ENCODE assay signal across 27 cellular contexts in genomic region chr12:67918441-67918840, GRCh38.
DNase-seq lines count a peak whose midpoint lies in the region; ATAC-seq, FAIRE-seq and TF ChIP-seq lines count a peak whose summit lies in the region.
"Had no signal": no experiment of that assay in that cellular context is flagged by ENCODE, and none has a peak within 500 bp of the region (broad histone marks: within the 10 kb centered on the region; RNA-seq: fewer than 3 reads in every experiment).

No MANE protein-coding gene starts in this region.

- 4% methylated on average over 4 of the region's 4 CpGs for WGBS in K562 (ENCODE audit: insufficient coverage, low coverage, missing lambda C conversion rate)
- WGBS in mesenchymal stem cell: 94% methylated on average over 3 of the region's 4 CpGs
- WGBS in gastroesophageal sphincter (ENCODE audit: low coverage in 1 of 2), 2 donors: 81 to 98% methylated on average over 4 of the region's 4 CpGs
- WGBS in upper lobe of left lung, 2 donors: 81 to 90% methylated on average over 4 of the region's 4 CpGs

- ATAC-seq in K562 (no peak), gastroesophageal sphincter (no peak), upper lobe of left lung (ENCODE audit: low FRiP score in 2 of 2) (no peak)
- ATAC-seq: GM12878 had no signal

- no peak overlapping the region for H4K91ac ChIP-seq in mesenchymal stem cell (ENCODE audit: low read length)

- TF ChIP-seq EP300 in K562 (IDR thresholded peaks at IDR 0.05; ENCODE audit: low read length) (no peak), gastroesophageal sphincter (IDR thresholded peaks at IDR 0.05) (no peak), upper lobe of left lung (IDR thresholded peaks at IDR 0.05) (no peak)

- H3K4me1 ChIP-seq in PC-9 (replicated peaks; ENCODE audit: insufficient read depth) (peaks cover 43% of the 10 kb centered on the region), K562 (replicated peaks in 1 of 2; ENCODE audit: control insufficient read depth in 2 of 2, insufficient read depth in 2 of 2, low read length in 2 of 2) (no peaks in the 10 kb centered on the region), mesenchymal stem cell (ENCODE audit: control insufficient read depth, insufficient read depth, low read depth, low read length) (peaks cover 8% of the 10 kb centered on the region), gastroesophageal sphincter (no peaks in the 10 kb centered on the region), upper lobe of left lung (no peaks in the 10 kb centered on the region)
- H3K4me1 ChIP-seq: BE2C had no signal

- H2BK15ac ChIP-seq in mesenchymal stem cell (ENCODE audit: low read depth, poor library complexity, severe bottlenecking): no peak overlapping the region

- H3K27me3 ChIP-seq in PC-9 (ENCODE audit: insufficient read depth, low read depth): no peaks in the 10 kb centered on the region
- H3K27me3 ChIP-seq in K562 (ENCODE audit: control insufficient read depth in 2 of 2, insufficient read depth in 2 of 2, low read length in 2 of 2): peaks cover 0 to 5% of the 10 kb centered on the region in 2 experiments; a peak in 1 of 5 replicates
- no peaks in the 10 kb centered on the region for H3K27me3 ChIP-seq in mesenchymal stem cell (ENCODE audit: control insufficient read depth in 1 of 2, insufficient read depth in 1 of 2, low read length in 2 of 2)
- no peaks in the 10 kb centered on the region for H3K27me3 ChIP-seq in gastroesophageal sphincter
- H3K27me3 ChIP-seq in upper lobe of left lung: no peaks in the 10 kb centered on the region
- H3K27me3 ChIP-seq: BE2C, BLaER1 had no signal

- in situ Hi-C loops in K562 (cut with MboI): no loop called here

- H3K9ac ChIP-seq in K562 (ENCODE audit: insufficient read depth in 1 of 2, low read depth in 2 of 2, low read length in 2 of 2) (no peak overlapping the region), mesenchymal stem cell (ENCODE audit: low read length) (no peak overlapping the region)
- H3K9ac ChIP-seq: BLaER1 had no signal

- H3K27ac ChIP-seq in PC-9 (peak overlapping the region; percentile 46; the same call in 1 of the 2 replicates), K562 (ENCODE audit: extremely low read depth, low read depth, low read length) (no peak overlapping the region), mesenchymal stem cell (ENCODE audit: low read length, poor library complexity, severe bottlenecking) (no peak overlapping the region), gastroesophageal sphincter (no peak overlapping the region), upper lobe of left lung (no peak overlapping the region)
- H3K27ac ChIP-seq: BLaER1 had no signal

- H2AK5ac ChIP-seq in mesenchymal stem cell (ENCODE audit: low read length, severe bottlenecking): peak overlapping the region; percentile 19

- DNase-seq in OCI-M1 (lab: John Stamatoyannopoulos, UW) (peak; percentile 37), PC-9 (no peak), K562 (ENCODE audit: extremely low read depth in 1 of 4, low spot score in 3 of 4) (no peak), mesenchymal stem cell (no peak), upper lobe of left lung (no peak), amygdala (lab: John Stamatoyannopoulos, UW) (no peak)
- DNase-seq: 8988T; ACHN; BE2C; C1 segment of cervical spinal cord; CD4-positive, alpha-beta memory T cell; CD4-positive, CD25-positive, alpha-beta regulatory T cell; CD8-positive, alpha-beta memory T cell; COR-L47; DMS 273 treated with DMSO at 0.1 percent for 48 hours; DMS153; DMS53; DMS79; DND-41; EL; GDM1 had no signal

- H3K79me1 ChIP-seq in mesenchymal stem cell (replicated peaks; ENCODE audit: low read length, poor library complexity, severe bottlenecking): no peaks in the 10 kb centered on the region

- H2BK12ac ChIP-seq in mesenchymal stem cell (ENCODE audit: low read length in 2 of 2): no peak overlapping the region

- H4K8ac ChIP-seq in mesenchymal stem cell (ENCODE audit: low read length): no peak overlapping the region

- no peak overlapping the region for H3K4ac ChIP-seq in mesenchymal stem cell (ENCODE audit: low read depth in 1 of 2, low read length in 2 of 2)

- TF ChIP-seq RAD21 in K562 (CRISPR knock-in tag; conservative IDR thresholded peaks at IDR 0.05 in 1 of 2, IDR thresholded peaks at IDR 0.05 in 1 of 2): no peak

- no peaks in the 10 kb centered on the region for H3K79me2 ChIP-seq in PC-9 (ENCODE audit: low read depth)
- H3K79me2 ChIP-seq in K562 (ENCODE audit: control insufficient read depth, insufficient read depth, low read length): no peaks in the 10 kb centered on the region

- peaks cover 12% of the 10 kb centered on the region; the same call in 1 of the 2 replicates for H3F3A ChIP-seq in PC-9 (ENCODE audit: insufficient read depth, low read depth)

- H3K14ac ChIP-seq in mesenchymal stem cell (ENCODE audit: low read length in 2 of 2): no peak overlapping the region

- POLR2A ChIA-PET in PC-9 (lab: Charles Lee; ENCODE audit: unreplicated experiment): no interaction called here
- POLR2A ChIA-PET in K562 (lab: Yijun Ruan, JAX): no interaction called here

- CTCF ChIA-PET in PC-9 (lab: Charles Lee): no interaction called here
- CTCF ChIA-PET in K562 (lab: Yijun Ruan, JAX; ENCODE audit: low intra/inter-chr PET ratio): no interaction called here

- H3K9me1 ChIP-seq in K562 (ENCODE audit: control insufficient read depth, insufficient read depth, low read length): no peaks in the 10 kb centered on the region

- no peaks in the 10 kb centered on the region for H3K9me2 ChIP-seq in PC-9 (ENCODE audit: insufficient read depth)

- H2AFZ ChIP-seq in PC-9 (no peak overlapping the region), K562 (ENCODE audit: low read depth, low read length) (no peak overlapping the region), mesenchymal stem cell (ENCODE audit: low read depth, low read length) (no peak overlapping the region)

- H4K20me1 ChIP-seq in PC-9 (ENCODE audit: insufficient read depth) (no peaks in the 10 kb centered on the region), K562 (replicated peaks; ENCODE audit: control insufficient read depth, insufficient read depth, low read length) (no peaks in the 10 kb centered on the region)
- H4K20me1 ChIP-seq: BLaER1 had no signal

- H3K36me3 ChIP-seq in PC-9 (ENCODE audit: low read depth): no peaks in the 10 kb centered on the region
- H3K36me3 ChIP-seq in K562 (ENCODE audit: control insufficient read depth, insufficient read depth, low read length): no peaks in the 10 kb centered on the region
- no peaks in the 10 kb centered on the region for H3K36me3 ChIP-seq in mesenchymal stem cell (ENCODE audit: control insufficient read depth in 1 of 2, insufficient read depth in 2 of 2, low read depth in 1 of 2, low read length in 2 of 2)
- H3K36me3 ChIP-seq in gastroesophageal sphincter: no peaks in the 10 kb centered on the region
- no peaks in the 10 kb centered on the region for H3K36me3 ChIP-seq in upper lobe of left lung
- H3K36me3 ChIP-seq: BE2C, BLaER1 had no signal

- no peak for FAIRE-seq in K562 (lab: Jason Lieb, UNC)
- FAIRE-seq: A204.1, GM12878, GM12892, GM18507 had no signal

- no peak overlapping the region for H3K23ac ChIP-seq in mesenchymal stem cell (ENCODE audit: low read length in 2 of 2)

- no peak for TF ChIP-seq POLR2A in K562 (conservative IDR thresholded peaks at IDR 0.05)
- no peak for TF ChIP-seq POLR2A in gastroesophageal sphincter (IDR thresholded peaks at IDR 0.05)
- TF ChIP-seq POLR2A in upper lobe of left lung (IDR thresholded peaks at IDR 0.05): no peak

- H3K18ac ChIP-seq in mesenchymal stem cell (ENCODE audit: low read depth in 1 of 2, low read length in 2 of 2): no peak overlapping the region

- intact Hi-C loops in PC-9 (cut with micrococcal nuclease; ENCODE audit: unreplicated experiment): no loop called here
- intact Hi-C loops in K562 (cut with micrococcal nuclease): no loop called here

- no peak overlapping the region for H2BK120ac ChIP-seq in mesenchymal stem cell (ENCODE audit: low read depth, low read length)

- H3K4me3 ChIP-seq in PC-9 (no peak overlapping the region), K562 (no peak overlapping the region), mesenchymal stem cell (ENCODE audit: insufficient read depth in 1 of 2, low read depth in 1 of 2, low read length in 2 of 2) (no peak overlapping the region), gastroesophageal sphincter (no peak overlapping the region), upper lobe of left lung (no peak overlapping the region)
- H3K4me3 ChIP-seq: BLaER1, GM12878 had no signal

- no peak overlapping the region for H3K4me2 ChIP-seq in PC-9
- no peak overlapping the region for H3K4me2 ChIP-seq in K562 (ENCODE audit: insufficient read depth, low read length)
- no peak overlapping the region for H3K4me2 ChIP-seq in mesenchymal stem cell (ENCODE audit: low read length, poor library complexity, severe bottlenecking)
- H3K4me2 ChIP-seq: BLaER1 had no signal

- H3K9me3 ChIP-seq in PC-9 (ENCODE audit: insufficient read depth, low read depth) (no peaks in the 10 kb centered on the region; the same call in 1 of the 2 replicates), K562 (replicated peaks; ENCODE audit: control insufficient read depth, insufficient read depth, low read depth, low read length) (no peaks in the 10 kb centered on the region), mesenchymal stem cell (ENCODE audit: control insufficient read depth, low read length) (no peaks in the 10 kb centered on the region), gastroesophageal sphincter (no peaks in the 10 kb centered on the region), upper lobe of left lung (no peaks in the 10 kb centered on the region)
- H3K9me3 ChIP-seq: BE2C, BLaER1 had no signal

- TF ChIP-seq CTCF in PC-9 (conservative IDR thresholded peaks at IDR 0.05) (no peak), K562 (IDR thresholded peaks at IDR 0.05 in 2 of 3, conservative IDR thresholded peaks at IDR 0.05 in 1 of 3; ENCODE audit: insufficient read depth in 2 of 3, low read depth in 1 of 3, low read length in 3 of 3) (no peak), gastroesophageal sphincter (IDR thresholded peaks at IDR 0.05) (no peak), upper lobe of left lung (IDR thresholded peaks at IDR 0.05) (no peak)

- BruUV-seq in PC-9 (replicated peaks; lab: Mats Ljungman, UMichigan): no TSS peak
- BruUV-seq in K562 (replicated peaks; lab: Mats Ljungman, UMichigan): no TSS peak

- H2BK5ac ChIP-seq in mesenchymal stem cell (ENCODE audit: low read depth, low read length, poor library complexity, severe bottlenecking): no peak overlapping the region

TF ChIP-seq in K562, 482 proteins besides CTCF, POLR2A, EP300 and RAD21 (continues in another document):
- TF ChIP-seq ZNF224 (CRISPR knock-in tag; IDR thresholded peaks at IDR 0.05) (no peak), POLR2G (IDR thresholded peaks at IDR 0.05; ENCODE audit: low read depth, low read length) (no peak), NR2C2 (CRISPR knock-in tag; IDR thresholded peaks at IDR 0.05) (no peak), NR2C2 (tag; IDR thresholded peaks at IDR 0.05) (peak; percentile 17; the same call in 1 of the 2 replicates), RBFOX2 (IDR thresholded peaks at IDR 0.05; ENCODE audit: low read depth, low read length) (no peak)
